Comparison of ENCODE assay signal across 1 cellular context in the genomic region with DNA sequence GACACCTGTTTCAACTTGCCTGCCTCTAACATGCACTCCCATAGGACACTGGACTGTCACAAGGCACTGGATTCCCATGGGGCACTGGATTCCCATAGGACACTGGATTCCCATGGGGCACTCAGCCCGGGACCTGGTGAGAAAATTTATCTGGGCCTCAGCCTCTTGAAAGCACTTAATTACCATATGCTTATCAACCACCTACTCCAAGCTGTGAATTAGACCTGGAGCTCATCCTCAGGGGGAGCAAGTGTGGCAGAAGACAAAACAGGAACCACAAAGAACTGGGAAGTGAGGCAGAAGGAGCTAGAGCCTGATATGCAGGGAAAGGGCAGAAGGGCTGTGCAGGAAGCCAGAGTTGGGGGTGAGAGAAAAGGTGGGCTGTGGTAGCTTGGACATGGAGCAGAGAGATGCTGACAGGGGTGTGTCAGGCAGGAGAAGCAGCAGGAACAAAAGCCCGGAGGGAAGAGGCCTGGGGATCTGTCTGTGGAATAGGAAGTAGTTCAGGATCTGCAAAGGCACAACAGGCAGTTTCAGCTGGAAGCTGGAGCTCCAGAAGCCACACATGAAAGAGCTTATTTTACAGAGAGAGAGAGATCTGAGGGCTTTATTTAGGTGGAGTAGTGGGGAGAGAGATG.
TF ChIP-seq lines count a peak whose summit lies in the region.

No MANE protein-coding gene starts in this region.

TF ChIP-seq in H1, 55 proteins besides CTCF, POLR2A, EP300 and RAD21:
- TF ChIP-seq SP1 (IDR thresholded peaks at IDR 0.05; ENCODE audit: low read depth, low read length) (peak; percentile 69; the same call in 1 of the 2 replicates), CTBP2 (IDR thresholded peaks at IDR 0.05; ENCODE audit: borderline replicate concordance, insufficient read depth, insufficient read length, low read length) (no peak)
